In genomic region chr20:278607-279571, GRCh38 we compare ENCODE assay signal across 13 cellular contexts. TPM values are rescaled to one million over a fixed set of nuclear protein-coding genes. Genes with fewer than 3 reads are reported as not detected.
A peak's percentile ranks its signal among the peaks of the same experiment; 100 is the strongest.
DNase-seq lines count a peak whose midpoint lies in the region; ATAC-seq and TF ChIP-seq lines count a peak whose summit lies in the region.
"Had no signal": no experiment of that assay in that cellular context is flagged by ENCODE, and none has a peak within 500 bp of the region (broad histone marks: within the 10 kb centered on the region; RNA-seq: fewer than 3 reads in every experiment).

No MANE protein-coding gene starts in this region.

- H3K36me3 ChIP-seq in GM23338 (ENCODE audit: insufficient read depth) (0 out of 2 replicates have a peak, but pooled peaks cover 4% of the 10 kb centered on the region), hepatocyte (replicated peaks; ENCODE audit: insufficient read depth, low read depth) (no peaks in the 10 kb centered on the region), parathyroid adenoma (ENCODE audit: control insufficient read depth, insufficient read depth, low read length) (no peaks in the 10 kb centered on the region), PC-9 (ENCODE audit: low read depth) (no peaks in the 10 kb centered on the region)
- H3K36me3 ChIP-seq: vagina had no signal

- peaks cover 8% of the 10 kb centered on the region for H3K4me1 Mint-ChIP-seq in GM23338
- H3K4me1 Mint-ChIP-seq in activated naive CD4-positive, alpha-beta T cell treated with anti-CD3 and anti-CD28 coated beads, Interleukin-2, amount 10 ng/mL, durations not matched to agents 7 days and 5 days: peaks cover 3% of the 10 kb centered on the region
- H3K4me1 Mint-ChIP-seq: CD4-positive, alpha-beta memory T cell had no signal

- peak overlapping the region; percentile 50 for H3K4me3 ChIP-seq in GM23338
- peak overlapping the region; percentile 45 for H3K4me3 ChIP-seq in choroid plexus epithelial cell (ENCODE audit: low read depth, low read length)
- H3K4me3 ChIP-seq in hepatocyte: no peak overlapping the region
- no peak overlapping the region for H3K4me3 ChIP-seq in parathyroid adenoma (ENCODE audit: low read depth, low read length)
- no peak overlapping the region for H3K4me3 ChIP-seq in PC-9

- H3K27me3 ChIP-seq in GM23338 (ENCODE audit: insufficient read depth) (no peaks in the 10 kb centered on the region), hepatocyte (no peaks in the 10 kb centered on the region), parathyroid adenoma (ENCODE audit: control insufficient read depth, insufficient read depth, low read length) (no peaks in the 10 kb centered on the region), PC-9 (ENCODE audit: insufficient read depth, low read depth) (no peaks in the 10 kb centered on the region)
- H3K27me3 ChIP-seq: vagina had no signal

- WGBS in hepatocyte (ENCODE audit: low lambda C conversion rate, missing lambda C conversion rate): 70% methylated on average over 48 of the region's 88 CpGs

- TF ChIP-seq CTCF in GM23338 (conservative IDR thresholded peaks at IDR 0.05; ENCODE audit: low read depth in 2 of 2) (peak; percentile 47 to 71), choroid plexus epithelial cell (conservative IDR thresholded peaks at IDR 0.05; ENCODE audit: low read depth, low read length) (peak; percentile 19), hepatocyte (IDR thresholded peaks at IDR 0.05; ENCODE audit: poor library complexity) (no peak), parathyroid adenoma (IDR thresholded peaks at IDR 0.05) (no peak), PC-9 (conservative IDR thresholded peaks at IDR 0.05) (no peak)

- H3K4me3 Mint-ChIP-seq in GM23338: peak overlapping the region; percentile 70
- H3K4me3 Mint-ChIP-seq in activated naive CD4-positive, alpha-beta T cell treated with anti-CD3 and anti-CD28 coated beads, Interleukin-2, amount 10 ng/mL, durations not matched to agents 7 days and 5 days: no peak overlapping the region
- H3K4me3 Mint-ChIP-seq: T-helper 17 cell had no signal

- peaks cover 11% of the 10 kb centered on the region for H4K20me1 ChIP-seq in GM23338 (replicated peaks; ENCODE audit: insufficient read depth)
- no peaks in the 10 kb centered on the region for H4K20me1 ChIP-seq in hepatocyte (ENCODE audit: insufficient read depth, poor library complexity, severe bottlenecking)
- no peaks in the 10 kb centered on the region for H4K20me1 ChIP-seq in PC-9 (ENCODE audit: insufficient read depth)

- CTCF ChIA-PET in PC-9 (lab: Charles Lee): no interaction called here
- CTCF ChIA-PET in activated naive CD4-positive, alpha-beta T cell treated with anti-CD3 and anti-CD28 coated beads, Interleukin-2, amount 10 ng/mL, durations not matched to agents 7 days and 5 days (lab: Charles Lee): no interaction called here

- H3K4me2 ChIP-seq in GM23338 (peak overlapping the region; percentile 77), hepatocyte (peak overlapping the region; percentile 49), parathyroid adenoma (ENCODE audit: low read length) (peak overlapping the region; percentile 24), PC-9 (no peak overlapping the region)

- DNase-seq in GM23338 (ENCODE audit: low spot score) (peak; percentile 90), choroid plexus epithelial cell (ENCODE audit: low read depth) (peak; percentile 85), hepatocyte (ENCODE audit: low spot score) (no peak), PC-9 (no peak)
- DNase-seq in activated effector memory CD4-positive, alpha-beta T cell treated with anti-CD3 and anti-CD28 coated beads, Interleukin-2, amount 50 U/mL, for 16 hours: no peak
- no peak for DNase-seq in activated naive CD4-positive, alpha-beta T cell treated with anti-CD3 and anti-CD28 coated beads, Interleukin-2, amount 10 ng/mL, durations not matched to agents 7 days and 5 days
- DNase-seq: T-helper 17 cell had no signal

- H3K27me3 Mint-ChIP-seq in GM23338 (ENCODE audit: insufficient read depth, low read depth, poor library complexity): peaks cover 12% of the 10 kb centered on the region
- H3K27me3 Mint-ChIP-seq in activated naive CD4-positive, alpha-beta T cell treated with anti-CD3 and anti-CD28 coated beads, Interleukin-2, amount 10 ng/mL, durations not matched to agents 7 days and 5 days: no peaks in the 10 kb centered on the region
- H3K27me3 Mint-ChIP-seq: CD4-positive, alpha-beta memory T cell; T-helper 17 cell had no signal

- peak; percentile 70 for ATAC-seq in GM23338
- no peak for ATAC-seq in GM18502 (IDR thresholded peaks at IDR 0.05; ENCODE audit: poor library complexity, unreplicated experiment)
- ATAC-seq: T-helper 17 cell had no signal

- BruUV-seq in PC-9 (replicated peaks; lab: Mats Ljungman, UMichigan): no TSS peak

- H3K27ac ChIP-seq in GM23338 (ENCODE audit: low read depth): peak overlapping the region; percentile 92
- H3K27ac ChIP-seq in hepatocyte: no peak overlapping the region
- no peak overlapping the region for H3K27ac ChIP-seq in parathyroid adenoma
- no peak overlapping the region for H3K27ac ChIP-seq in PC-9
- H3K27ac ChIP-seq: vagina had no signal

- H2AFZ ChIP-seq in GM23338: peak overlapping the region; percentile 63
- no peak overlapping the region for H2AFZ ChIP-seq in hepatocyte
- no peak overlapping the region for H2AFZ ChIP-seq in parathyroid adenoma
- no peak overlapping the region for H2AFZ ChIP-seq in PC-9

- peak overlapping the region; percentile 83 for H3K27ac Mint-ChIP-seq in GM23338
- H3K27ac Mint-ChIP-seq in activated naive CD4-positive, alpha-beta T cell treated with anti-CD3 and anti-CD28 coated beads, Interleukin-2, amount 10 ng/mL, durations not matched to agents 7 days and 5 days: no peak overlapping the region
- H3K27ac Mint-ChIP-seq: T-helper 17 cell had no signal

- H3K4me1 ChIP-seq in GM23338 (ENCODE audit: insufficient read depth) (peaks cover 6% of the 10 kb centered on the region; the same call in 1 of the 2 replicates), hepatocyte (ENCODE audit: insufficient read depth) (no peaks in the 10 kb centered on the region), parathyroid adenoma (no peaks in the 10 kb centered on the region), PC-9 (replicated peaks; ENCODE audit: insufficient read depth) (no peaks in the 10 kb centered on the region)
- H3K4me1 ChIP-seq: vagina had no signal

- peaks cover 63% of the 10 kb centered on the region for H3K36me3 Mint-ChIP-seq in GM23338 (ENCODE audit: low read depth)
- H3K36me3 Mint-ChIP-seq in activated naive CD4-positive, alpha-beta T cell treated with anti-CD3 and anti-CD28 coated beads, Interleukin-2, amount 10 ng/mL, durations not matched to agents 7 days and 5 days: peaks cover 3% of the 10 kb centered on the region

- intact Hi-C loops in PC-9 (cut with micrococcal nuclease; ENCODE audit: unreplicated experiment): no loop called here

- no peaks in the 10 kb centered on the region for H3K79me2 ChIP-seq in GM23338 (replicated peaks; ENCODE audit: insufficient read depth)
- H3K79me2 ChIP-seq in hepatocyte: no peaks in the 10 kb centered on the region
- no peaks in the 10 kb centered on the region for H3K79me2 ChIP-seq in parathyroid adenoma
- no peaks in the 10 kb centered on the region for H3K79me2 ChIP-seq in PC-9 (ENCODE audit: low read depth)

- no peak overlapping the region for H3K9ac ChIP-seq in parathyroid adenoma

- H3K9me2 ChIP-seq in GM23338 (ENCODE audit: insufficient read depth) (no peaks in the 10 kb centered on the region), hepatocyte (replicated peaks; ENCODE audit: insufficient read depth) (no peaks in the 10 kb centered on the region), PC-9 (ENCODE audit: insufficient read depth) (no peaks in the 10 kb centered on the region)

- POLR2A ChIA-PET in PC-9 (lab: Charles Lee; ENCODE audit: unreplicated experiment): no interaction called here

- 0 out of 3 replicates have a peak, but pooled peaks cover 7% of the 10 kb centered on the region for H3K9me3 Mint-ChIP-seq in GM23338
- H3K9me3 Mint-ChIP-seq in activated naive CD4-positive, alpha-beta T cell treated with anti-CD3 and anti-CD28 coated beads, Interleukin-2, amount 10 ng/mL, durations not matched to agents 7 days and 5 days: no peaks in the 10 kb centered on the region
- H3K9me3 Mint-ChIP-seq: CD4-positive, alpha-beta memory T cell had no signal

- peaks cover 22% of the 10 kb centered on the region for H3F3A ChIP-seq in GM23338 (replicated peaks; ENCODE audit: low read depth)
- peaks cover 6% of the 10 kb centered on the region; the same call in 1 of the 2 replicates for H3F3A ChIP-seq in PC-9 (ENCODE audit: insufficient read depth, low read depth)

- H3K9me3 ChIP-seq in hepatocyte (ENCODE audit: low read depth) (no peaks in the 10 kb centered on the region), parathyroid adenoma (ENCODE audit: control insufficient read depth, low read length) (no peaks in the 10 kb centered on the region), PC-9 (ENCODE audit: insufficient read depth, low read depth) (no peaks in the 10 kb centered on the region)
- H3K9me3 ChIP-seq: vagina had no signal

TF ChIP-seq in GM23338, 12 proteins besides CTCF, POLR2A, EP300 and RAD21:
- TF ChIP-seq POLR2AphosphoS5 (IDR thresholded peaks at IDR 0.05; ENCODE audit: low read depth) (peak; percentile 45), STAT1 (IDR thresholded peaks at IDR 0.05; ENCODE audit: unreplicated experiment) (no peak), ZNF331 (CRISPR knock-in tag; IDR thresholded peaks at IDR 0.05; ENCODE audit: low read depth) (no peak)

RNA-seq across cellular contexts. Expression of gene C20orf96, which starts 11.7 kb away (rescaled TPM):
- 14.6 and 17.8 TPM in 2 replicates for total RNA-seq in GM23338 (2014; rRNA removed; shearing (Covaris generic))
- polyA plus RNA-seq in GM23338 (2016; fragmentation: Nextera tagmentation; extraction: Ambion mirVana) (29.0 and 36.3 TPM in 2 replicates), hepatocyte (10.6 and 14.0 TPM in 2 replicates)
- total RNA-seq in hepatocyte (2.9 and 3.5 TPM in 2 replicates), PC-9 (2021) (20.7 and 25.7 TPM in 2 replicates)

RNA-seq across cellular contexts. Expression of gene ZCCHC3, which starts 18.5 kb away (rescaled TPM):
- 65.8 and 66.3 TPM in 2 replicates for total RNA-seq in GM23338 (2014; rRNA removed; shearing (Covaris generic))
- 26.5 and 31.3 TPM in 2 replicates for polyA plus RNA-seq in GM23338 (2016; fragmentation: Nextera tagmentation; extraction: Ambion mirVana)
- 27.4 and 30.0 TPM in 2 replicates for total RNA-seq in hepatocyte
- polyA plus RNA-seq in hepatocyte: 22.8 and 29.0 TPM in 2 replicates
- total RNA-seq in PC-9 (2021): 16.0 and 17.7 TPM in 2 replicates

RNA-seq across cellular contexts. Expression of gene DEFB132, which starts 21.4 kb away (rescaled TPM):
- not detected in 2 replicates for total RNA-seq in GM23338 (2014; rRNA removed; shearing (Covaris generic))
- not detected in 2 replicates for polyA plus RNA-seq in GM23338 (2016; fragmentation: Nextera tagmentation; extraction: Ambion mirVana)
- total RNA-seq in hepatocyte: not detected in 2 replicates
- polyA plus RNA-seq in hepatocyte: not detected in 2 replicates
- total RNA-seq in PC-9 (2021): not detected in 2 replicates
- total RNA-seq: CD4-positive, alpha-beta memory T cell; fibroblast of lung; mononuclear cell; T-helper 17 cell; vagina had no signal
- polyA plus RNA-seq: CD4-positive, alpha-beta memory T cell; fibroblast of lung had no signal

RNA-seq across cellular contexts. Expression of gene SOX12, which starts 46.5 kb away (rescaled TPM):
- total RNA-seq in GM23338 (2014; rRNA removed; shearing (Covaris generic)): 29.0 and 32.0 TPM in 2 replicates
- polyA plus RNA-seq in GM23338 (2016; fragmentation: Nextera tagmentation; extraction: Ambion mirVana) (14.1 and 16.1 TPM in 2 replicates), hepatocyte (15.4 and 16.2 TPM in 2 replicates)
- total RNA-seq in hepatocyte (6.3 and 6.9 TPM in 2 replicates), PC-9 (2021) (49.5 and 57.1 TPM in 2 replicates)

RNA-seq across cellular contexts. Expression of gene DEFB129, which starts 51.8 kb away (rescaled TPM):
- not detected in 2 replicates for total RNA-seq in GM23338 (2014; rRNA removed; shearing (Covaris generic))
- polyA plus RNA-seq in GM23338 (2016; fragmentation: Nextera tagmentation; extraction: Ambion mirVana) (not detected in 2 replicates), hepatocyte (not detected in 2 replicates)
- total RNA-seq in hepatocyte (not detected in 2 replicates), PC-9 (2021) (not detected in 2 replicates)
- total RNA-seq: CD4-positive, alpha-beta memory T cell; fibroblast of lung; mononuclear cell; T-helper 17 cell; vagina had no signal
- polyA plus RNA-seq: CD4-positive, alpha-beta memory T cell; fibroblast of lung had no signal

Comparison
In these comparisons a context has a peak if more than half of its experiments do, and no peak if none do; other contexts are left out.
1. DNase-seq: peak in GM23338 (single experiment) and choroid plexus epithelial cell (single experiment); none in hepatocyte (single experiment), PC-9 (0 of 2), activated effector memory CD4-positive, alpha-beta T cell treated with anti-CD3 and anti-CD28 coated beads, Interleukin-2, amount 50 U/mL, for 16 hours (single experiment) and activated naive CD4-positive, alpha-beta T cell treated with anti-CD3 and anti-CD28 coated beads, Interleukin-2, amount 10 ng/mL, durations not matched to agents 7 days and 5 days (single experiment).
2. H3K4me3 ChIP-seq: peak in GM23338 (single experiment) and choroid plexus epithelial cell (single experiment); none in hepatocyte (single experiment), parathyroid adenoma (single experiment) and PC-9 (single experiment).
3. CTCF ChIP-seq: peak in GM23338 (2 of 2) and choroid plexus epithelial cell (single experiment); none in hepatocyte (single experiment), parathyroid adenoma (single experiment) and PC-9 (single experiment).